ENCODE assay signal across 8 cellular contexts in the genomic region with DNA sequence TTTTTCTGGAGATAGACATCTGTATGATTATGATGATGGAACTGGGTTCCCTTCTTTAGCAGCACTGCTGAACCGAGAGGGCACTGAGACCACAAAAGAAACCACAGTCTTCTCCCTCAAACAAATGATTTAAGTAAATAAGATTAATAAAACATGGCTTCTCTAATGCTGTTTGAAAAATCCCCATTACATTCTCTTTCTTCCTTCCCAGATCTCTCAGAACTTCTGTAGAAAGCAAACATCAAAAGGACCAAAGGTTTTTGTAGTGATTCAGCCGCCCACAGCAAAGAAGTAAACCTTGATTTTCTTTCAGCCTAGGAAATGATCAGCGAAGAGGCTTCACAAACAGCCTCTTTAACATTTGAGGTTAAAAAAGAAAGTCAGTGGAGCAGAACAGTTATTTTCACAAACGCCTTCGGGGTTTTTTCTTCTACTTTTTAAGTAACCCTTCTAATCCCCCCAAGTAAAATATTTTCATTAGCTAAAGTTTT.
DNase-seq lines count a peak whose midpoint lies in the region; ATAC-seq and TF ChIP-seq lines count a peak whose summit lies in the region.

No MANE protein-coding gene starts in this region.

- peak overlapping the region; percentile 52 for H3K4me2 ChIP-seq in GM23248 (ENCODE audit: unreplicated experiment)

- no peaks in the 10 kb centered on the region for H3K9me3 ChIP-seq in GM23248 (ENCODE audit: low read depth)

- no peaks in the 10 kb centered on the region for H3K36me3 ChIP-seq in GM23248 (ENCODE audit: low read depth)

- no peak overlapping the region for H3K9ac ChIP-seq in GM23248

- H3F3A ChIP-seq in GM23248 (ENCODE audit: insufficient read depth), result no peaks in the 10 kb centered on the region

- H4K20me1 ChIP-seq in GM23248 (ENCODE audit: insufficient read depth), result no peaks in the 10 kb centered on the region

- no peak for TF ChIP-seq CTCF in chondrocyte (IDR thresholded peaks at IDR 0.05)

- peak overlapping the region; percentile 39; the same call in 1 of the 2 replicates for H3K4me3 ChIP-seq in GM23248

- H3K79me2 ChIP-seq in GM23248 (ENCODE audit: insufficient read depth), result no peaks in the 10 kb centered on the region

- H3K9me3 Mint-ChIP-seq in chondrocyte (ENCODE audit: low read depth), result no peaks in the 10 kb centered on the region

- 2 to 7% methylated on average over 5 of the region's 5 CpGs for WGBS in GM23248 (ENCODE audit: low coverage in 1 of 2, low lambda C conversion rate in 2 of 2, missing lambda C conversion rate in 2 of 2), 2 experiments

- no peaks in the 10 kb centered on the region; the same call in none of the 2 replicates for H3K27me3 ChIP-seq in GM23248 (replicated peaks; ENCODE audit: insufficient read depth)

- no peaks in the 10 kb centered on the region for H3K36me3 Mint-ChIP-seq in chondrocyte (ENCODE audit: low read depth)

- in situ Hi-C loops in GM23248 (cut with MboI), result loop anchor here (25.0 kb wide), 1 partner anchor 546 kb away; no protein-coding TSS in a partner anchor

- H3K27ac Mint-ChIP-seq in chondrocyte (ENCODE audit: unreplicated experiment), result peak overlapping the region; percentile 84

- peak; percentile 89 for ATAC-seq in GM18508 (IDR thresholded peaks at IDR 0.05; ENCODE audit: insufficient read depth, unreplicated experiment)

- peak overlapping the region; percentile 59 for H3K4me3 Mint-ChIP-seq in chondrocyte (ENCODE audit: unreplicated experiment)

- no peaks in the 10 kb centered on the region for H3K9me2 ChIP-seq in GM23248 (ENCODE audit: insufficient read depth)

- H3K4me1 Mint-ChIP-seq in chondrocyte (ENCODE audit: low read depth), result peaks cover 30% of the 10 kb centered on the region

- H3K27ac ChIP-seq in GM23248, result no peak overlapping the region

- H2AFZ ChIP-seq in GM23248, result peak overlapping the region; percentile 67

- 0 out of 2 replicates have a peak, but pooled peaks cover 5% of the 10 kb centered on the region for H3K4me1 ChIP-seq in GM23248 (ENCODE audit: insufficient read depth)

- DNase-seq in GM23248 (peak; percentile 10), M059J (ENCODE audit: low read depth) (peak; percentile 25), chondrocyte (ENCODE audit: low spot score) (no peak), superior temporal gyrus (ENCODE audit: extremely low spot score) (no peak), SHP77 treated with DMSO at 0.1 percent for 48 hours (lab: John Stamatoyannopoulos, UW) (no peak), NOMO-1 (lab: John Stamatoyannopoulos, UW; ENCODE audit: unreplicated experiment in 2 of 2) (no peak)
- DNase-seq in stimulated activated CD4-positive, alpha-beta T cell treated with anti-CD3 and anti-CD28 coated beads, TNF-alpha, amount 100 ng/mL, for 24 hours (ENCODE audit: low read depth in 3 of 3), result peak; percentile 7 to 31 (median 12)

- H3K27me3 Mint-ChIP-seq in chondrocyte (ENCODE audit: low read depth), result no peaks in the 10 kb centered on the region

Comparison
In these comparisons a context has a peak if more than half of its experiments do, and no peak if none do; other contexts are left out.
1. DNase-seq: peak in GM23248 (single experiment), M059J (single experiment) and stimulated activated CD4-positive, alpha-beta T cell treated with anti-CD3 and anti-CD28 coated beads, TNF-alpha, amount 100 ng/mL, for 24 hours (3 of 3); none in chondrocyte (single experiment), superior temporal gyrus (single experiment), SHP77 treated with DMSO at 0.1 percent for 48 hours (single experiment) and NOMO-1 (0 of 2).